8 cellular contexts compared by ENCODE assay signal in the genomic region with DNA sequence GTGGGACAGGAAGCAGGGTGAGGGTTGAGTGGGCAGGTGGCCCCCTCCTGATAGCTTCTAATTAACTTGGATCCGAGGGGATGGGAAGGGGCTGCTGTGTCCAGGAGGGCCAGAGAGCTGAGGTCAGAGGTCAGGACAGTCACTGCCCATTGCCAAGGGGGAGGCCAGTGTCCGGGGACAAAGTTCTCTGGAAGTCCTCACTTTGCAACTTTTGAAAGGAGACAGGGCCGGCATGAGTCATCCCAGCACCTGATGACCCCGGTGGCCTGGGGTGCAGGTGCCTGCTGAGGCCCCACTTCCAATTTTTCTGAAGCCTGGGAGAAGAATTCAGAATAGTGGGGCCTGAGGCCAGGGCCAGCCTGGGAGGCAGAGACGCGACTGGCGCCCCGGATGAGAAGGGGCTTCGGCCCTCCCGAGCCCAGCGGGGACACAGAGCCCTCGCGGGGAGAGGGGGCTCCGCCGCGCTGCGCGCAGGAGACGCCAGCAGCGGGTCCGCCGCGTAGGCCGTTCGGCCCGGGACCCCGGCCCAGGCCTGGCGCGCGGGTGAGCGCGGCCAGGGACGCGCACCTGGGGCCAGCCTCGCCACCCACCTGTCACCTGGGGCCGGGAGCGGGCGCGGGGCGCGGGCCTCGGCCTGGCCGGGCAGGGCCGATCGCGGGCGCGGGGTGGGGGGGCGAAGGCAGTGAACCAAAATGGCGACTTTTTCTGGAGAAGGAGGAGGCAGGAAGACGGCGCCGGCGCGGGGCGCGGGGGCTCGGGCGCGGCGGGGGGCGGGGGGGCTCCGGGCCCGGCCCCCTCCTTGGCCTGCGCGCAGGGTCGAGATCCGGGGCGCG. TPM values are rescaled to one million over a fixed set of nuclear protein-coding genes. Genes with fewer than 3 reads are reported as not detected.
DNase-seq lines count a peak whose midpoint lies in the region; ATAC-seq and TF ChIP-seq lines count a peak whose summit lies in the region.

No MANE protein-coding gene starts in this region.

- H3K4me1 ChIP-seq in BLaER1 (peaks cover 35% of the 10 kb centered on the region), HUES64 (ENCODE audit: insufficient read depth, low read length) (peaks cover 4% of the 10 kb centered on the region), hepatocyte (ENCODE audit: insufficient read depth) (peaks cover 7% of the 10 kb centered on the region)

- no peak overlapping the region for H2AFZ ChIP-seq in hepatocyte

- H3K79me2 ChIP-seq in hepatocyte: peaks cover 12% of the 10 kb centered on the region

- peaks cover 21% of the 10 kb centered on the region for H3K4me1 Mint-ChIP-seq in activated naive CD4-positive, alpha-beta T cell treated with anti-CD3 and anti-CD28 coated beads, Interleukin-2, amount 50 U/mL, for 24 hours

- H3K4me3 ChIP-seq in BLaER1 (peak overlapping the region; percentile 88), HUES64 (ENCODE audit: low read length) (peak overlapping the region; percentile 76), hepatocyte (peak overlapping the region; percentile 70), skeletal muscle cell (ENCODE audit: low read depth, low read length) (peak overlapping the region; percentile 68)

- H3K27ac Mint-ChIP-seq in activated naive CD4-positive, alpha-beta T cell treated with anti-CD3 and anti-CD28 coated beads, Interleukin-2, amount 50 U/mL, for 24 hours: peak overlapping the region; percentile 87

- H3K27me3 ChIP-seq in BLaER1 (no peaks in the 10 kb centered on the region), HUES64 (ENCODE audit: insufficient read depth, low read length) (peaks cover 11% of the 10 kb centered on the region), hepatocyte (no peaks in the 10 kb centered on the region)

- H3K36me3 ChIP-seq in BLaER1 (peaks cover 33% of the 10 kb centered on the region), HUES64 (ENCODE audit: insufficient read depth, low read length) (peaks cover 29% of the 10 kb centered on the region), hepatocyte (replicated peaks; ENCODE audit: insufficient read depth, low read depth) (no peaks in the 10 kb centered on the region)

- H3K27ac ChIP-seq in BLaER1 (peak overlapping the region; percentile 96), HUES64 (ENCODE audit: low read depth, low read length) (peak overlapping the region; percentile 58; the same call in 1 of the 2 replicates), hepatocyte (no peak overlapping the region)

- H3K4me3 Mint-ChIP-seq in activated naive CD4-positive, alpha-beta T cell treated with anti-CD3 and anti-CD28 coated beads, Interleukin-2, amount 50 U/mL, for 24 hours: peak overlapping the region; percentile 86

- TF ChIP-seq CTCF in hepatocyte (IDR thresholded peaks at IDR 0.05; ENCODE audit: poor library complexity): no peak

- 2% methylated on average over 68 of the region's 70 CpGs for WGBS in HUES64
- WGBS in hepatocyte (ENCODE audit: low lambda C conversion rate, missing lambda C conversion rate): 3% methylated on average over 27 of the region's 70 CpGs

- no peak for DNase-seq in hepatocyte (ENCODE audit: low spot score)
- DNase-seq in skeletal muscle cell (ENCODE audit: low read depth): no peak
- no peak for DNase-seq in dermis blood vessel endothelial cell
- DNase-seq in SIG-M5 (lab: John Stamatoyannopoulos, UW): no peak

- peak overlapping the region; percentile 97 for H3K9ac ChIP-seq in BLaER1
- H3K9ac ChIP-seq in HUES64 (ENCODE audit: low read depth, low read length): peak overlapping the region; percentile 95

- peaks cover 32% of the 10 kb centered on the region for H3K9me3 ChIP-seq in BLaER1
- peaks cover 32% of the 10 kb centered on the region for H3K9me3 ChIP-seq in HUES64 (ENCODE audit: insufficient read depth, low read depth, low read length)
- no peaks in the 10 kb centered on the region for H3K9me3 ChIP-seq in hepatocyte (ENCODE audit: low read depth)

- no peaks in the 10 kb centered on the region for H3K36me3 Mint-ChIP-seq in activated naive CD4-positive, alpha-beta T cell treated with anti-CD3 and anti-CD28 coated beads, Interleukin-2, amount 50 U/mL, for 24 hours

- H3K4me2 ChIP-seq in BLaER1: peak overlapping the region; percentile 95
- H3K4me2 ChIP-seq in hepatocyte: peak overlapping the region; percentile 96

- no peak for ATAC-seq in GM19452 (IDR thresholded peaks at IDR 0.05; ENCODE audit: unreplicated experiment)

- H4K20me1 ChIP-seq in BLaER1 (no peaks in the 10 kb centered on the region), hepatocyte (ENCODE audit: insufficient read depth, poor library complexity, severe bottlenecking) (no peaks in the 10 kb centered on the region)

- H3K9me2 ChIP-seq in hepatocyte (replicated peaks; ENCODE audit: insufficient read depth): no peaks in the 10 kb centered on the region

- no peaks in the 10 kb centered on the region for H3K27me3 Mint-ChIP-seq in activated naive CD4-positive, alpha-beta T cell treated with anti-CD3 and anti-CD28 coated beads, Interleukin-2, amount 50 U/mL, for 24 hours

- H3K9me3 Mint-ChIP-seq in activated naive CD4-positive, alpha-beta T cell treated with anti-CD3 and anti-CD28 coated beads, Interleukin-2, amount 50 U/mL, for 24 hours: no peaks in the 10 kb centered on the region

RNA-seq across cellular contexts. Expression of gene ZNF512B, which starts 0.6 kb away (rescaled TPM):
- 13.2 TPM for polyA plus RNA-seq in HUES64 (2013, experiment 1 of 2)
- polyA plus RNA-seq in HUES64 (2013, experiment 2 of 2): 10.1 TPM
- total RNA-seq in hepatocyte (11.5 and 13.5 TPM in 2 replicates), dermis blood vessel endothelial cell (10.0 and 14.5 TPM in 2 replicates)
- polyA plus RNA-seq in hepatocyte: 10.1 and 12.4 TPM in 2 replicates

RNA-seq across cellular contexts. Expression of gene SAMD10, which starts 10.3 kb away (rescaled TPM):
- 3.4 TPM for polyA plus RNA-seq in HUES64 (2013, experiment 1 of 2)
- 3.9 TPM for polyA plus RNA-seq in HUES64 (2013, experiment 2 of 2)
- total RNA-seq in hepatocyte (1.1 and 1.6 TPM in 2 replicates), dermis blood vessel endothelial cell (4.3 and 6.1 TPM in 2 replicates)
- 11.0 and 11.7 TPM in 2 replicates for polyA plus RNA-seq in hepatocyte

RNA-seq across cellular contexts. Expression of gene PRPF6, which starts 11.8 kb away (rescaled TPM):
- 52.4 TPM for polyA plus RNA-seq in HUES64 (2013, experiment 1 of 2)
- polyA plus RNA-seq in HUES64 (2013, experiment 2 of 2): 53.8 TPM
- total RNA-seq in hepatocyte (35.6 and 41.3 TPM in 2 replicates), dermis blood vessel endothelial cell (79.6 and 94.2 TPM in 2 replicates)
- polyA plus RNA-seq in hepatocyte: 37.3 and 43.1 TPM in 2 replicates

RNA-seq across cellular contexts. Expression of gene UCKL1, which starts 12.9 kb away (rescaled TPM):
- 29.9 TPM for polyA plus RNA-seq in HUES64 (2013, experiment 1 of 2)
- polyA plus RNA-seq in HUES64 (2013, experiment 2 of 2): 24.9 TPM
- total RNA-seq in hepatocyte (18.5 and 20.0 TPM in 2 replicates), dermis blood vessel endothelial cell (40.7 and 46.4 TPM in 2 replicates)
- 52.2 and 62.9 TPM in 2 replicates for polyA plus RNA-seq in hepatocyte
